In the genomic region with DNA sequence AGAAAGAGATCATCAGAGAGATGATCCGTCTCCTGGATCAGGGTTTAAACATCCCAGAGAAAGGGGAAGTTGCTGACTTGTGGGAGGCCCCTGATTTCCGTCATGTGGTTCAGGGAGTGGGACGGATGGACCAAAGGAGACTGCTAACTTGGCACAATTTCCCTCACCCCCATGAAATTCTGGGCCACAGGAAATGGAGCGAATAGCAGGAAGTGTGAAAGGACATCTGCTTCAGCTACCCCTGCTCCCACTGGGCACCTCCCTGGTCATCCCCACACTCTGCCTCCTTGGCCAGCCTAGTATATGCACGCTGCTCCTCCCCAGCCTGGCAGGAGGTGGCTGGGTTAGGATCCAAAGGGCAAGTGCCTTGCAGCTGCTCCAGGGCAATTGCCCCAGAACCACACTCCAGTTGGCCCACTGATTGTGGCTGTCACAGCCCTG, we compare ENCODE assay signal across 8 cellular contexts. TPM values are rescaled to one million over a fixed set of nuclear protein-coding genes. Genes with fewer than 3 reads are reported as not detected.
DNase-seq lines count a peak whose midpoint lies in the region; ATAC-seq and TF ChIP-seq lines count a peak whose summit lies in the region.

No MANE protein-coding gene starts in this region.

- H3K4me1 ChIP-seq in lower lobe of right lung = peaks cover 41% of the 10 kb centered on the region
- peaks cover 31% of the 10 kb centered on the region for H3K4me1 ChIP-seq in vagina

- ATAC-seq in lower lobe of right lung = peak in 1 of 2 donors; percentile 4
- no peak for ATAC-seq in GM21825 (IDR thresholded peaks at IDR 0.05; ENCODE audit: unreplicated experiment)
- no peak for ATAC-seq in GM18502 (IDR thresholded peaks at IDR 0.05; ENCODE audit: poor library complexity, unreplicated experiment)

- intact Hi-C loops in lower lobe of right lung (cut with DNase I) = no loop called here
- intact Hi-C loops in vagina (cut with DNase I) = loop anchor here (5.0 kb wide), 1 partner anchor 76 kb away; the partner anchor contains the start of genes GLTPD2 and VMO1

- H3K36me3 Mint-ChIP-seq in activated naive CD4-positive, alpha-beta T cell treated with anti-CD3 and anti-CD28 coated beads, Interleukin-2, amount 10 ng/mL, durations not matched to agents 7 days and 5 days = peaks cover 33% of the 10 kb centered on the region
- peaks cover 3% of the 10 kb centered on the region for H3K36me3 Mint-ChIP-seq in activated naive CD8-positive, alpha-beta T cell

- no peak for TF ChIP-seq POLR2A in vagina (IDR thresholded peaks at IDR 0.05)

- H3K27ac ChIP-seq in lower lobe of right lung (peak overlapping the region; percentile 85), vagina (no peak overlapping the region)

- peaks cover 63% of the 10 kb centered on the region for H3K4me1 Mint-ChIP-seq in activated naive CD4-positive, alpha-beta T cell treated with anti-CD3 and anti-CD28 coated beads, Interleukin-2, amount 10 ng/mL, durations not matched to agents 7 days and 5 days
- peaks cover 49% of the 10 kb centered on the region for H3K4me1 Mint-ChIP-seq in activated naive CD8-positive, alpha-beta T cell (ENCODE audit: low read depth)

- CTCF ChIA-PET in activated naive CD4-positive, alpha-beta T cell treated with anti-CD3 and anti-CD28 coated beads, Interleukin-2, amount 10 ng/mL, durations not matched to agents 7 days and 5 days (lab: Charles Lee) = no interaction called here

- H3K27me3 ChIP-seq in lower lobe of right lung (ENCODE audit: low read depth) (no peaks in the 10 kb centered on the region), vagina (no peaks in the 10 kb centered on the region)

- peak overlapping the region; percentile 98 for H3K4me3 Mint-ChIP-seq in activated naive CD4-positive, alpha-beta T cell treated with anti-CD3 and anti-CD28 coated beads, Interleukin-2, amount 10 ng/mL, durations not matched to agents 7 days and 5 days
- peak overlapping the region; percentile 88 for H3K4me3 Mint-ChIP-seq in activated naive CD8-positive, alpha-beta T cell

- H3K27me3 Mint-ChIP-seq in activated naive CD4-positive, alpha-beta T cell treated with anti-CD3 and anti-CD28 coated beads, Interleukin-2, amount 10 ng/mL, durations not matched to agents 7 days and 5 days = no peaks in the 10 kb centered on the region
- no peaks in the 10 kb centered on the region for H3K27me3 Mint-ChIP-seq in activated naive CD8-positive, alpha-beta T cell

- H3K36me3 ChIP-seq in lower lobe of right lung (peaks cover 10% of the 10 kb centered on the region), vagina (no peaks in the 10 kb centered on the region)

- no peaks in the 10 kb centered on the region for H3K9me3 ChIP-seq in lower lobe of right lung
- H3K9me3 ChIP-seq in vagina = no peaks in the 10 kb centered on the region

- no peak for TF ChIP-seq CTCF in lower lobe of right lung (IDR thresholded peaks at IDR 0.05)
- TF ChIP-seq CTCF in vagina (IDR thresholded peaks at IDR 0.05) = no peak

- peak overlapping the region; percentile 99 for H3K27ac Mint-ChIP-seq in activated naive CD4-positive, alpha-beta T cell treated with anti-CD3 and anti-CD28 coated beads, Interleukin-2, amount 10 ng/mL, durations not matched to agents 7 days and 5 days
- peak overlapping the region; percentile 93 for H3K27ac Mint-ChIP-seq in activated naive CD8-positive, alpha-beta T cell

- DNase-seq in activated naive CD4-positive, alpha-beta T cell treated with anti-CD3 and anti-CD28 coated beads, Interleukin-2, amount 10 ng/mL, durations not matched to agents 7 days and 5 days = no peak
- DNase-seq in activated naive CD4-positive, alpha-beta T cell (lab: John Stamatoyannopoulos, UW) = no peak
- peak; percentile 68 for DNase-seq in lower lobe of right lung
- DNase-seq in vagina (ENCODE audit: extremely low spot score in 2 of 2) = no peak
- no peak for DNase-seq in cerebellar nuclear complex (lab: John Stamatoyannopoulos, UW)

- peak overlapping the region; percentile 73 for H3K4me3 ChIP-seq in lower lobe of right lung
- H3K4me3 ChIP-seq in vagina = peak overlapping the region; percentile 74 to 91

- H3K9me3 Mint-ChIP-seq in activated naive CD4-positive, alpha-beta T cell treated with anti-CD3 and anti-CD28 coated beads, Interleukin-2, amount 10 ng/mL, durations not matched to agents 7 days and 5 days = no peaks in the 10 kb centered on the region
- H3K9me3 Mint-ChIP-seq in activated naive CD8-positive, alpha-beta T cell (ENCODE audit: low read depth) = no peaks in the 10 kb centered on the region

RNA-seq across cellular contexts. Expression of gene ARRB2, which starts 1.3 kb away (rescaled TPM):
- total RNA-seq in lower lobe of right lung = 201 TPM
- 28.0 TPM for total RNA-seq in vagina

RNA-seq across cellular contexts. Expression of gene PELP1, which starts 7.8 kb away (rescaled TPM):
- total RNA-seq in lower lobe of right lung (37.4 TPM), vagina (19.4 TPM)

RNA-seq across cellular contexts. Expression of gene MED11, which starts 19.5 kb away (rescaled TPM):
- total RNA-seq in lower lobe of right lung (22.9 TPM), vagina (28.5 TPM)

RNA-seq across cellular contexts. Expression of gene ZMYND15, which starts 27.9 kb away (rescaled TPM):
- 13.3 TPM for total RNA-seq in lower lobe of right lung
- total RNA-seq in vagina = not detected

RNA-seq across cellular contexts. Expression of gene CXCL16, which starts 28.0 kb away (rescaled TPM):
- total RNA-seq in lower lobe of right lung (249 TPM), vagina (6.4 TPM)
